ENCODE assay signal across 12 cellular contexts in genomic region chrX:8042304-8042703, GRCh38.
DNase-seq lines count a peak whose midpoint lies in the region; ATAC-seq and TF ChIP-seq lines count a peak whose summit lies in the region.
"Had no signal": no experiment of that assay in that cellular context is flagged by ENCODE, and none has a peak within 500 bp of the region (broad histone marks: within the 10 kb centered on the region; RNA-seq: fewer than 3 reads in every experiment).

No MANE protein-coding gene starts in this region.

- H3K4me1 ChIP-seq in stomach, result peaks cover 0 to 7% (median under 1%) of the 10 kb centered on the region in 4 donors

- H3K9me3 ChIP-seq in stomach, result no peaks in the 10 kb centered on the region

- no peak overlapping the region for H3K27ac ChIP-seq in stomach

- intact Hi-C loops in stomach (cut with DNase I; ENCODE audit: low total_unique reads), result no loop called here

- ATAC-seq in GM18867 (IDR thresholded peaks at IDR 0.05; ENCODE audit: unreplicated experiment), result peak; percentile 66
- no peak for ATAC-seq in GM18520 (IDR thresholded peaks at IDR 0.05; ENCODE audit: unreplicated experiment)
- ATAC-seq: activated CD8-positive, alpha-beta T cell treated with anti-CD3 and anti-CD28 coated beads, Interleukin-2, amount 10 ng/mL, durations not matched to agents 7 days and 5 days; CD8-positive, alpha-beta T cell had no signal

- DNase-seq in DMS53 (lab: John Stamatoyannopoulos, UW) (peak; percentile 73), NCI-H345 treated with DMSO at 0.1 percent for 48 hours (lab: John Stamatoyannopoulos, UW; ENCODE audit: unreplicated experiment) (peak; percentile 16), epithelial cell of esophagus (ENCODE audit: low read depth) (peak; percentile 42), NCI-H128 (lab: John Stamatoyannopoulos, UW; ENCODE audit: unreplicated experiment) (no peak), stomach (no peak), T-helper 1 cell (no peak)
- DNase-seq: activated CD8-positive, alpha-beta T cell treated with anti-CD3 and anti-CD28 coated beads, Interleukin-2, amount 10 ng/mL, durations not matched to agents 7 days and 5 days; activated naive CD8-positive, alpha-beta T cell treated with anti-CD3 and anti-CD28 coated beads for 36 hours; CD8-positive, alpha-beta T cell; small intestine had no signal

- H3K4me3 ChIP-seq in epithelial cell of esophagus (ENCODE audit: low read length) (no peak overlapping the region), stomach (no peak overlapping the region)

- no peaks in the 10 kb centered on the region for H3K36me3 ChIP-seq in stomach

- TF ChIP-seq POLR2A in stomach (IDR thresholded peaks at IDR 0.05), result no peak

- TF ChIP-seq EP300 in stomach (IDR thresholded peaks at IDR 0.05), result no peak

- H3K27me3 ChIP-seq in stomach, result no peaks in the 10 kb centered on the region

- WGBS in stomach, 5 donors, result 79 to 100% (median 95%) methylated on average over 1 of the region's 1 CpG

- TF ChIP-seq CTCF in epithelial cell of esophagus (IDR thresholded peaks at IDR 0.05; ENCODE audit: insufficient read depth, low read depth, low read length, missing control alignments) (peak; percentile 47), stomach (IDR thresholded peaks at IDR 0.05) (no peak)

Comparison
In these comparisons a context has a peak if more than half of its experiments do, and no peak if none do; other contexts are left out.
1. DNase-seq: peak in DMS53 (single experiment), NCI-H345 treated with DMSO at 0.1 percent for 48 hours (single experiment) and epithelial cell of esophagus (single experiment); none in NCI-H128 (single experiment), stomach (single experiment) and T-helper 1 cell (0 of 5).